In genomic region chr3:188516515-188516914, GRCh38 we compare ENCODE assay signal across 20 cellular contexts.
DNase-seq lines count a peak whose midpoint lies in the region; FAIRE-seq lines count a peak whose summit lies in the region.
"Had no signal": no experiment of that assay in that cellular context is flagged by ENCODE, and none has a peak within 500 bp of the region (broad histone marks: within the 10 kb centered on the region; RNA-seq: fewer than 3 reads in every experiment).

No MANE protein-coding gene starts in this region.

- FAIRE-seq in urothelium cell line (lab: Jason Lieb, UNC) = no peak
- FAIRE-seq: GM12878, HTR-8/SVneo had no signal

- DNase-seq in activated T-cell treated with anti-CD3 and anti-CD28 coated beads for 24 hours (ENCODE audit: low read depth) = peak; percentile 1
- no peak for DNase-seq in activated T-cell treated with anti-CD3 and anti-CD28 coated beads for 4 hours
- peak; percentile 39 for DNase-seq in stimulated activated CD4-positive, alpha-beta T cell treated with anti-CD3 and anti-CD28 coated beads, Interleukin-1b, Interleukin-23, amount 100 ng/mL, for 48 hours
- DNase-seq in stimulated activated CD4-positive, alpha-beta T cell treated with anti-CD3 and anti-CD28 coated beads, Interleukin-4, amount 100 ng/mL, for 4 hours = no peak
- DNase-seq in stimulated activated CD4-positive, alpha-beta T cell treated with anti-CD3 and anti-CD28 coated beads, Interleukin-4, amount 100 ng/mL, for 24 hours = peak; percentile 7
- no peak for DNase-seq in urothelium cell line (ENCODE audit: low spot score)
- DNase-seq in NCI-H774 (lab: John Stamatoyannopoulos, UW) = no peak
- DNase-seq: ACHN; C1 segment of cervical spinal cord; CD8-positive, alpha-beta memory T cell; DMS53; EL; HCEC 1CT; Karpas-422; NCI-H1417 treated with DMSO at 0.1 percent for 48 hours; NCI-H1930; NCI-H345; NCI-H524 treated with DMSO at 0.1 percent for 48 hours had no signal

Comparison
In these comparisons a context has a peak if more than half of its experiments do, and no peak if none do; other contexts are left out.
1. DNase-seq: peak in activated T-cell treated with anti-CD3 and anti-CD28 coated beads for 24 hours (single experiment), stimulated activated CD4-positive, alpha-beta T cell treated with anti-CD3 and anti-CD28 coated beads, Interleukin-1b, Interleukin-23, amount 100 ng/mL, for 48 hours (single experiment) and stimulated activated CD4-positive, alpha-beta T cell treated with anti-CD3 and anti-CD28 coated beads, Interleukin-4, amount 100 ng/mL, for 24 hours (single experiment); none in activated T-cell treated with anti-CD3 and anti-CD28 coated beads for 4 hours (single experiment), stimulated activated CD4-positive, alpha-beta T cell treated with anti-CD3 and anti-CD28 coated beads, Interleukin-4, amount 100 ng/mL, for 4 hours (0 of 2), urothelium cell line (single experiment) and NCI-H774 (single experiment).